Comparison of ENCODE assay signal across 15 cellular contexts in genomic region chr17:71792966-71793365, GRCh38.
DNase-seq lines count a peak whose midpoint lies in the region; ATAC-seq and TF ChIP-seq lines count a peak whose summit lies in the region.
"Had no signal": no experiment of that assay in that cellular context is flagged by ENCODE, and none has a peak within 500 bp of the region (broad histone marks: within the 10 kb centered on the region; RNA-seq: fewer than 3 reads in every experiment).

No MANE protein-coding gene starts in this region.

- H3K4me3 Mint-ChIP-seq in HFFc6, result peak overlapping the region; percentile 61; the same call in 1 of the 2 replicates
- H3K4me3 Mint-ChIP-seq: activated T-helper 17 cell treated with anti-CD3 and anti-CD28 coated beads, Interleukin-2, amount 50 U/mL, for 72 hours; natural killer cell; stimulated activated naive CD8-positive, alpha-beta T cell treated with anti-CD3 and anti-CD28 coated beads, Interleukin-15, amount 100 ng/mL, for 72 hours had no signal

- H3K36me3 Mint-ChIP-seq in HFFc6 (ENCODE audit: low read depth), result no peaks in the 10 kb centered on the region
- H3K36me3 Mint-ChIP-seq: natural killer cell had no signal

- no peak overlapping the region for H3K27ac Mint-ChIP-seq in HFFc6
- H3K27ac Mint-ChIP-seq: activated T-helper 17 cell treated with anti-CD3 and anti-CD28 coated beads, Interleukin-2, amount 50 U/mL, for 72 hours; natural killer cell; stimulated activated naive CD8-positive, alpha-beta T cell treated with anti-CD3 and anti-CD28 coated beads, Interleukin-15, amount 100 ng/mL, for 72 hours had no signal

- peak; percentile 17 for DNase-seq in HFFc6
- peak; percentile 92 for DNase-seq in astrocyte of the cerebellum (ENCODE audit: low read depth)
- peak; percentile 85 to 96 for DNase-seq in foreskin keratinocyte
- peak; percentile 65 for DNase-seq in smooth muscle cell of the brain vasculature (ENCODE audit: low read depth, low spot score)
- no peak for DNase-seq in activated CD4-positive, alpha-beta T cell treated with anti-CD3 and anti-CD28 coated beads for 4 hours
- no peak for DNase-seq in NCI-H187 (lab: John Stamatoyannopoulos, UW)
- DNase-seq in HuH-7.5 (ENCODE audit: low spot score), result no peak
- no peak for DNase-seq in AML-193 (lab: John Stamatoyannopoulos, UW)
- DNase-seq: left ventricle myocardium inferior; natural killer cell; NCI-H2081 treated with DMSO at 0.1 percent for 48 hours; stimulated activated naive CD8-positive, alpha-beta T cell treated with anti-CD3 and anti-CD28 coated beads, Interleukin-15, amount 100 ng/mL, for 72 hours had no signal

- no peak overlapping the region for H3K4me3 ChIP-seq in astrocyte of the cerebellum (ENCODE audit: low read depth, low read length)
- H3K4me3 ChIP-seq: ascending aorta, HAP-1, left ventricle myocardium inferior had no signal

- peaks cover 29% of the 10 kb centered on the region for H3K4me1 Mint-ChIP-seq in HFFc6 (ENCODE audit: low read depth)
- H3K4me1 Mint-ChIP-seq: activated T-helper 17 cell treated with anti-CD3 and anti-CD28 coated beads, Interleukin-2, amount 50 U/mL, for 72 hours; natural killer cell; stimulated activated naive CD8-positive, alpha-beta T cell treated with anti-CD3 and anti-CD28 coated beads, Interleukin-15, amount 100 ng/mL, for 72 hours had no signal

- no peaks in the 10 kb centered on the region for H3K27me3 ChIP-seq in foreskin keratinocyte
- H3K27me3 ChIP-seq: ascending aorta had no signal

- ATAC-seq in foreskin keratinocyte, result peak; percentile 63
- ATAC-seq: activated T-helper 17 cell treated with anti-CD3 and anti-CD28 coated beads, Interleukin-2, amount 50 U/mL, for 72 hours; natural killer cell; stimulated activated naive CD8-positive, alpha-beta T cell treated with anti-CD3 and anti-CD28 coated beads, Interleukin-15, amount 100 ng/mL, for 72 hours had no signal

- in situ Hi-C loops in astrocyte of the cerebellum (cut with HindIII; ENCODE audit: low sequenced_read_pairs), result no loop called here

- TF ChIP-seq CTCF in HFFc6 (IDR thresholded peaks at IDR 0.05) (no peak), astrocyte of the cerebellum (IDR thresholded peaks at IDR 0.05; ENCODE audit: low read depth, low read length, missing control alignments) (no peak), foreskin keratinocyte (conservative IDR thresholded peaks at IDR 0.05) (no peak)

- H3K4me1 ChIP-seq in foreskin keratinocyte, result peaks cover 7% of the 10 kb centered on the region
- H3K4me1 ChIP-seq: ascending aorta, HAP-1, left ventricle myocardium inferior had no signal

- H3K27me3 Mint-ChIP-seq in HFFc6 (ENCODE audit: insufficient read depth), result peaks cover 20% of the 10 kb centered on the region
- H3K27me3 Mint-ChIP-seq: stimulated activated naive CD8-positive, alpha-beta T cell treated with anti-CD3 and anti-CD28 coated beads, Interleukin-15, amount 100 ng/mL, for 72 hours had no signal

- no peaks in the 10 kb centered on the region for H3K9me3 Mint-ChIP-seq in HFFc6

- no peak overlapping the region for H3K27ac ChIP-seq in foreskin keratinocyte
- H3K27ac ChIP-seq: ascending aorta, left ventricle myocardium inferior had no signal

Comparison
In these comparisons a context has a peak if more than half of its experiments do, and no peak if none do; other contexts are left out.
1. DNase-seq: peak in HFFc6 (single experiment), astrocyte of the cerebellum (single experiment), foreskin keratinocyte (2 of 2) and smooth muscle cell of the brain vasculature (single experiment); none in activated CD4-positive, alpha-beta T cell treated with anti-CD3 and anti-CD28 coated beads for 4 hours (0 of 2), NCI-H187 (0 of 2), HuH-7.5 (single experiment) and AML-193 (0 of 2).